14 cellular contexts compared by ENCODE assay signal in genomic region chr14:59140441-59140840, GRCh38. TPM values are rescaled to one million over a fixed set of nuclear protein-coding genes. Genes with fewer than 3 reads are reported as not detected.
DNase-seq lines count a peak whose midpoint lies in the region; ATAC-seq, FAIRE-seq and TF ChIP-seq lines count a peak whose summit lies in the region.
"Had no signal": no experiment of that assay in that cellular context is flagged by ENCODE, and none has a peak within 500 bp of the region (broad histone marks: within the 10 kb centered on the region; RNA-seq: fewer than 3 reads in every experiment).

No MANE protein-coding gene starts in this region.

- no peaks in the 10 kb centered on the region for H3K27me3 ChIP-seq in WERI-Rb-1 (ENCODE audit: insufficient read depth, low read depth, severe bottlenecking)
- H3K27me3 ChIP-seq in body of pancreas, result no peaks in the 10 kb centered on the region
- H3K27me3 ChIP-seq: BLaER1 had no signal

- H3K27me3 Mint-ChIP-seq in nephron progenitor cell (ENCODE audit: low read depth, poor library complexity), result peaks cover 6% of the 10 kb centered on the region

- WGBS in body of pancreas, 2 donors, result 40 to 52% methylated on average over 2 of the region's 2 CpGs

- TF ChIP-seq CTCF in AG10803 (conservative IDR thresholded peaks at IDR 0.05; ENCODE audit: low read length) (no peak), WERI-Rb-1 (IDR thresholded peaks at IDR 0.05; ENCODE audit: low read depth, low read length) (no peak), nephron progenitor cell (IDR thresholded peaks at IDR 0.05) (no peak), kidney (IDR thresholded peaks at IDR 0.05; ENCODE audit: borderline replicate concordance, extremely low read depth, insufficient read depth) (no peak), body of pancreas (IDR thresholded peaks at IDR 0.05) (no peak)

- no peak for FAIRE-seq in kidney (lab: Jason Lieb, UNC)

- H3K36me3 Mint-ChIP-seq in nephron progenitor cell (ENCODE audit: low read depth), result no peaks in the 10 kb centered on the region
- H3K36me3 Mint-ChIP-seq: CD8-positive, alpha-beta memory T cell had no signal

- peak overlapping the region; percentile 83 for H3K27ac ChIP-seq in WERI-Rb-1
- no peak overlapping the region for H3K27ac ChIP-seq in kidney (ENCODE audit: low read depth in 2 of 2, low read length in 2 of 2)
- no peak overlapping the region for H3K27ac ChIP-seq in body of pancreas
- H3K27ac ChIP-seq: 22Rv1, BLaER1 had no signal

- no peak overlapping the region for H3K4me3 Mint-ChIP-seq in nephron progenitor cell
- H3K4me3 Mint-ChIP-seq: CD8-positive, alpha-beta memory T cell; HFFc6 had no signal

- no peak overlapping the region for H3K9ac ChIP-seq in kidney (ENCODE audit: low read length in 2 of 2)
- H3K9ac ChIP-seq: BLaER1 had no signal

- H3K4me1 ChIP-seq in kidney (ENCODE audit: control insufficient read depth in 1 of 2, insufficient read depth in 1 of 2, low read depth in 1 of 2, low read length in 2 of 2), result no peaks in the 10 kb centered on the region
- no peaks in the 10 kb centered on the region for H3K4me1 ChIP-seq in body of pancreas
- H3K4me1 ChIP-seq: BLaER1, Caco-2 had no signal

- DNase-seq in DMS 273 (lab: John Stamatoyannopoulos, UW; ENCODE audit: unreplicated experiment), result peak; percentile 32
- DNase-seq in DMS 273 treated with DMSO at 0.1 percent for 48 hours (lab: John Stamatoyannopoulos, UW), result no peak
- DNase-seq in AG10803 (ENCODE audit: low read depth), result peak; percentile 11
- DNase-seq in WERI-Rb-1, result no peak
- DNase-seq in nephron progenitor cell, result no peak
- DNase-seq in kidney, result no peak
- DNase-seq in body of pancreas, result no peak
- DNase-seq: AML-193; Caco-2; CD8-positive, alpha-beta memory T cell; HCEC 1CT; HFFc6 had no signal

- TF ChIP-seq POLR2A in body of pancreas (IDR thresholded peaks at IDR 0.05), result no peak

- H3K9me3 ChIP-seq in WERI-Rb-1 (ENCODE audit: severe bottlenecking) (no peaks in the 10 kb centered on the region), kidney (ENCODE audit: control insufficient read depth in 1 of 2, low read length in 2 of 2) (no peaks in the 10 kb centered on the region), body of pancreas (no peaks in the 10 kb centered on the region)
- H3K9me3 ChIP-seq: BLaER1, Caco-2 had no signal

- peak overlapping the region; percentile 52 for H3K27ac Mint-ChIP-seq in nephron progenitor cell
- H3K27ac Mint-ChIP-seq: CD8-positive, alpha-beta memory T cell; HFFc6 had no signal

- intact Hi-C loops in kidney (cut with DNase I) (no loop called here), body of pancreas (cut with DNase I) (no loop called here)

- H3K9me3 Mint-ChIP-seq in nephron progenitor cell, result no peaks in the 10 kb centered on the region
- H3K9me3 Mint-ChIP-seq: CD8-positive, alpha-beta memory T cell; HFFc6 had no signal

- H3K36me3 ChIP-seq in WERI-Rb-1 (no peaks in the 10 kb centered on the region), kidney (ENCODE audit: control insufficient read depth in 1 of 2, insufficient read depth in 2 of 2, low read length in 2 of 2) (no peaks in the 10 kb centered on the region), body of pancreas (replicated peaks in 1 of 2; ENCODE audit: insufficient read depth in 1 of 2, low read depth in 2 of 2) (no peaks in the 10 kb centered on the region)
- H3K36me3 ChIP-seq: BLaER1 had no signal

- peaks cover 35% of the 10 kb centered on the region for H3K4me1 Mint-ChIP-seq in nephron progenitor cell
- H3K4me1 Mint-ChIP-seq: CD8-positive, alpha-beta memory T cell had no signal

- H3K4me3 ChIP-seq in AG10803 (ENCODE audit: low read length) (no peak overlapping the region), WERI-Rb-1 (ENCODE audit: low read depth, low read length) (no peak overlapping the region), kidney (ENCODE audit: low read length in 2 of 2) (no peak overlapping the region), body of pancreas (no peak overlapping the region)
- H3K4me3 ChIP-seq: BLaER1 had no signal

- no peak for ATAC-seq in body of pancreas

RNA-seq across cellular contexts. Expression of gene DAAM1, which starts 48.0 kb away (rescaled TPM):
- total RNA-seq in kidney (47.8 TPM), body of pancreas (10 to 100 TPM; 16.9 to 42.5 TPM)
- polyA plus RNA-seq in kidney (ENCODE audit: insufficient read depth, low read depth, low replicate concordance), result 5.3 TPM

Comparison
In these comparisons a context has a peak if more than half of its experiments do, and no peak if none do; other contexts are left out.
1. DNase-seq: peak in DMS 273 (single experiment) and AG10803 (single experiment); none in DMS 273 treated with DMSO at 0.1 percent for 48 hours (single experiment), WERI-Rb-1 (single experiment), nephron progenitor cell (single experiment), kidney (single experiment) and body of pancreas (0 of 4).